13 cellular contexts compared by ENCODE assay signal in genomic region chr1:25754421-25755195, GRCh38. TPM values are rescaled to one million over a fixed set of nuclear protein-coding genes. Genes with fewer than 3 reads are reported as not detected.
DNase-seq lines count a peak whose midpoint lies in the region; ATAC-seq, FAIRE-seq and TF ChIP-seq lines count a peak whose summit lies in the region.
"Had no signal": no experiment of that assay in that cellular context is flagged by ENCODE, and none has a peak within 500 bp of the region (broad histone marks: within the 10 kb centered on the region; RNA-seq: fewer than 3 reads in every experiment).

No MANE protein-coding gene starts in this region.

- peak; percentile 40 for TF ChIP-seq CTCF in bronchial epithelial cell (IDR thresholded peaks at IDR 0.05; ENCODE audit: insufficient read depth, low read length, severe bottlenecking)
- TF ChIP-seq CTCF in prostate gland (IDR thresholded peaks at IDR 0.05) = peak in 2 of 4 experiments; percentile 40 to 56
- no peak for TF ChIP-seq CTCF in ascending aorta (IDR thresholded peaks at IDR 0.05)

- DNase-seq in G401 (ENCODE audit: low spot score) (peak; percentile 53), NCI-H446 treated with DMSO at 0.1 percent for 48 hours (lab: John Stamatoyannopoulos, UW) (peak; percentile 86), bronchial epithelial cell (ENCODE audit: low read depth) (peak; percentile 39), prostate gland (ENCODE audit: low spot score) (peak; percentile 46), ascending aorta (ENCODE audit: low spot score in 2 of 2) (no peak)
- DNase-seq: H9, islet precursor cell, MM.1S, occipital lobe had no signal

- TF ChIP-seq POLR2A in prostate gland (IDR thresholded peaks at IDR 0.05) = no peak

- H3K9me3 ChIP-seq in prostate gland = no peaks in the 10 kb centered on the region
- H3K9me3 ChIP-seq in ascending aorta = no peaks in the 10 kb centered on the region

- H3K27me3 ChIP-seq in bronchial epithelial cell (ENCODE audit: control insufficient read depth, insufficient read depth, low read length) (peaks cover 2% of the 10 kb centered on the region), prostate gland (replicated peaks; ENCODE audit: insufficient read depth) (no peaks in the 10 kb centered on the region), ascending aorta (no peaks in the 10 kb centered on the region)

- 30% methylated on average over 18 of the region's 18 CpGs for WGBS in prostate gland

- H3K36me3 ChIP-seq in bronchial epithelial cell (ENCODE audit: control insufficient read depth, insufficient read depth, low read length) = no peaks in the 10 kb centered on the region
- no peaks in the 10 kb centered on the region for H3K36me3 ChIP-seq in prostate gland
- H3K36me3 ChIP-seq in ascending aorta = peaks cover 3 to 7% of the 10 kb centered on the region in 2 donors

- ATAC-seq in HG02642 (IDR thresholded peaks at IDR 0.05; ENCODE audit: poor library complexity, unreplicated experiment) = no peak
- no peak for ATAC-seq in HG02981 (IDR thresholded peaks at IDR 0.05; ENCODE audit: unreplicated experiment)
- no peak for ATAC-seq in GM19467 (IDR thresholded peaks at IDR 0.05; ENCODE audit: unreplicated experiment)

- peak; percentile 32 for FAIRE-seq in bronchial epithelial cell (lab: Jason Lieb, UNC)

- H3K27ac ChIP-seq in prostate gland = peak overlapping the region; percentile 11 to 32
- no peak overlapping the region for H3K27ac ChIP-seq in ascending aorta
- H3K27ac ChIP-seq: epithelial cell of prostate had no signal

- no peaks in the 10 kb centered on the region for H3K4me1 ChIP-seq in prostate gland (replicated peaks)
- no peaks in the 10 kb centered on the region for H3K4me1 ChIP-seq in ascending aorta

- H3K4me3 ChIP-seq in bronchial epithelial cell (ENCODE audit: low read depth, low read length) (no peak overlapping the region), prostate gland (no peak overlapping the region), ascending aorta (no peak overlapping the region)

- in situ Hi-C loops in G401 (cut with HindIII; ENCODE audit: low sequenced_read_pairs) = no loop called here

- intact Hi-C loops in prostate gland (cut with DNase I) (no loop called here), ascending aorta (cut with DNase I) (no loop called here)

RNA-seq across cellular contexts. Expression of gene SELENON, which starts 45.4 kb away (rescaled TPM):
- 22.8 and 31.9 TPM in 2 replicates for total RNA-seq in G401 (2014; rRNA removed; shearing (Covaris generic))
- total RNA-seq in bronchial epithelial cell = 3.4 and 6.4 TPM in 2 replicates
- 10 to 100 TPM; 89.7 to 90.0 TPM for total RNA-seq in prostate gland
- 208 TPM for total RNA-seq in ascending aorta

Comparison
In these comparisons a context has a peak if more than half of its experiments do, and no peak if none do; other contexts are left out.
1. DNase-seq: peak in G401 (single experiment), NCI-H446 treated with DMSO at 0.1 percent for 48 hours (single experiment), bronchial epithelial cell (single experiment) and prostate gland (single experiment); none in ascending aorta (0 of 2).
2. H3K27ac ChIP-seq: peak in prostate gland (2 of 2); none in ascending aorta (0 of 2).